Comparison of ENCODE assay signal across 8 cellular contexts in the genomic region with DNA sequence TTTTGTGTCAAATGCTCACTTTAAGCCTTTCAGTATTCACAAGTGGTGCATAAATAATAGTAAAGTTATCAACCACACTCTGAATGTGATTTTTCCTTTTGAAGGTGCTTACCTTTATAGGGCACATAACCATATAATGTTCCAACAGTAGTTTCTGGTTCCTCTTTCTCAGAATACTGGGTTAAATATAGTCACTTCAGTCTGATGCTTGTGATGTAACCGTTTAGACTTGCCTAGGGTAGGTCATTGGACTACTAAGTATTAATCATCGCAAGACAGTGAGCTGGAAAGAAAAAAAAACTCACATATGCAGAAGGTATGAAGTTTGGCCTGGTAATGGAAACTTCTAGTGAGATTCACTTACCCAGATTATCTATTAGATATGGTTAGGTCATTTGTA. TPM values are rescaled to one million over a fixed set of nuclear protein-coding genes. Genes with fewer than 3 reads are reported as not detected.
DNase-seq lines count a peak whose midpoint lies in the region; ATAC-seq and TF ChIP-seq lines count a peak whose summit lies in the region.

No MANE protein-coding gene starts in this region.

- H3K9me3 ChIP-seq in HAP-1 = no peaks in the 10 kb centered on the region
- no peaks in the 10 kb centered on the region for H3K9me3 ChIP-seq in testis

- TF ChIP-seq POLR2A in testis (IDR thresholded peaks at IDR 0.05) = no peak

- H3K4me1 ChIP-seq in HAP-1 (peaks cover 9% of the 10 kb centered on the region), testis (no peaks in the 10 kb centered on the region)

- WGBS in testis, 2 donors = 63 to 72% methylated on average over 2 of the region's 2 CpGs

- in situ Hi-C loops in HAP-1 (cut with MboI; ENCODE audit: low sequenced_read_pairs) = no loop called here

- no peak overlapping the region for H3K4me3 ChIP-seq in HAP-1
- no peak overlapping the region for H3K4me3 ChIP-seq in testis

- peak overlapping the region in 1 of 2 donors; percentile 7 for H3K27ac ChIP-seq in testis

- ATAC-seq in GM18519 (IDR thresholded peaks at IDR 0.05; ENCODE audit: low FRiP score, unreplicated experiment) (peak; percentile 76), HG02588 (IDR thresholded peaks at IDR 0.05; ENCODE audit: unreplicated experiment) (peak; percentile 37)

- H3K27me3 ChIP-seq in HAP-1 (ENCODE audit: low read depth) (no peaks in the 10 kb centered on the region), testis (no peaks in the 10 kb centered on the region)

- peak; percentile 78 for DNase-seq in NAMALWA (ENCODE audit: low spot score)
- peak; percentile 58 for DNase-seq in hepatic stellate cell (ENCODE audit: low spot score)
- DNase-seq in NCI-H345 (lab: John Stamatoyannopoulos, UW) = no peak
- no peak for DNase-seq in HAP-1 (ENCODE audit: low spot score in 2 of 2)
- DNase-seq in testis = no peak
- no peak for DNase-seq in mucosa of gallbladder (ENCODE audit: low spot score)

- intact Hi-C loops in testis (cut with DNase I; ENCODE audit: low total_unique reads) = no loop called here

- H3K36me3 ChIP-seq in HAP-1 (replicated peaks) (peaks cover 11% of the 10 kb centered on the region), testis (ENCODE audit: low read depth, missing control alignments) (no peaks in the 10 kb centered on the region)

- no peak for TF ChIP-seq CTCF in testis (IDR thresholded peaks at IDR 0.05)

RNA-seq across cellular contexts. Expression of gene KBTBD8, which starts 1.9 kb away (rescaled TPM):
- 10 to 100 TPM in 1 of 2 donors, 1 to 10 TPM in 1; 10.0 to 12.2 TPM for total RNA-seq in testis
- 8.4 TPM for polyA plus RNA-seq in testis (ENCODE audit: insufficient read depth, low read depth, low replicate concordance)
- total RNA-seq in mucosa of gallbladder = 3.7 TPM

Comparison
In these comparisons a context has a peak if more than half of its experiments do, and no peak if none do; other contexts are left out.
1. DNase-seq: peak in NAMALWA (single experiment) and hepatic stellate cell (single experiment); none in NCI-H345 (single experiment), HAP-1 (0 of 2), testis (single experiment) and mucosa of gallbladder (single experiment).